1 cellular context compared by ENCODE assay signal in genomic region chr16:66894948-66895696, GRCh38.
TF ChIP-seq lines count a peak whose summit lies in the region.

No MANE protein-coding gene starts in this region.

TF ChIP-seq in HepG2, 621 proteins besides CTCF, POLR2A, EP300 and RAD21 (continued from another document and continues in another):
- TF ChIP-seq NFAT5 (CRISPR knock-in tag; IDR thresholded peaks at IDR 0.05) (no peak; the same call in 1 of the 2 replicates), TEAD3 (CRISPR knock-in tag; optimal IDR thresholded peaks at IDR 0.05; ENCODE audit: borderline replicate concordance) (peak; percentile 82), ZNF704 (CRISPR knock-in tag; IDR thresholded peaks at IDR 0.05; ENCODE audit: borderline replicate concordance) (no peak), ZNF510 (CRISPR knock-in tag; IDR thresholded peaks at IDR 0.05; ENCODE audit: low read depth) (no peak), ZNF317 (CRISPR knock-in tag; IDR thresholded peaks at IDR 0.05) (no peak), ZNF207 (IDR thresholded peaks at IDR 0.05; ENCODE audit: borderline replicate concordance) (no peak), GFI1 (CRISPR knock-in tag; IDR thresholded peaks at IDR 0.05; ENCODE audit: borderline replicate concordance) (no peak), FIP1L1 (IDR thresholded peaks at IDR 0.05; ENCODE audit: borderline replicate concordance, insufficient read depth, low read depth, low read length) (no peak), ZNF513 (CRISPR knock-in tag; conservative IDR thresholded peaks at IDR 0.05) (no peak), NRL (CRISPR knock-in tag; IDR thresholded peaks at IDR 0.05; ENCODE audit: borderline replicate concordance) (peak; percentile 47; the same call in 1 of the 2 replicates), HNRNPLL (IDR thresholded peaks at IDR 0.05; ENCODE audit: low read depth, low read length, poor library complexity, severe bottlenecking) (peak; percentile 16), CREBL2 (CRISPR knock-in tag; IDR thresholded peaks at IDR 0.05; ENCODE audit: borderline replicate concordance) (no peak), HNRNPL (IDR thresholded peaks at IDR 0.05; ENCODE audit: low read depth, low read length) (no peak), PRPF4 (IDR thresholded peaks at IDR 0.05; ENCODE audit: low read depth, low read length, poor library complexity, severe bottlenecking) (no peak), HNRNPK (IDR thresholded peaks at IDR 0.05; ENCODE audit: low read depth, low read length, poor library complexity, severe bottlenecking) (no peak), MIXL1 (CRISPR knock-in tag; IDR thresholded peaks at IDR 0.05) (peak; percentile 60; the same call in 1 of the 2 replicates), SP2 (CRISPR knock-in tag; IDR thresholded peaks at IDR 0.05) (no peak), RELA (CRISPR knock-in tag; IDR thresholded peaks at IDR 0.05) (0 out of 2 replicates have a peak, but pooled peaks have one; percentile 72), ZNF501 (CRISPR knock-in tag; IDR thresholded peaks at IDR 0.05) (peak; percentile 72), ZIK1 (CRISPR knock-in tag; IDR thresholded peaks at IDR 0.05; ENCODE audit: borderline replicate concordance, low read depth) (no peak), HNF4G (IDR thresholded peaks at IDR 0.05; ENCODE audit: borderline replicate concordance, low read depth, low read length) (no peak), HNF4G (CRISPR knock-in tag; IDR thresholded peaks at IDR 0.05; ENCODE audit: borderline replicate concordance, low read depth) (no peak), FOXK1 (CRISPR knock-in tag; IDR thresholded peaks at IDR 0.05; ENCODE audit: borderline replicate concordance, low read depth) (no peak), AHR (CRISPR knock-in tag; IDR thresholded peaks at IDR 0.05) (no peak), STAT5B (CRISPR knock-in tag; IDR thresholded peaks at IDR 0.05) (no peak), RCOR2 (CRISPR knock-in tag; IDR thresholded peaks at IDR 0.05) (no peak), HNRNPH1 (optimal IDR thresholded peaks at IDR 0.05; ENCODE audit: low read depth, low read length) (no peak), ZNF446 (CRISPR knock-in tag; IDR thresholded peaks at IDR 0.05) (no peak), RBFOX2 (IDR thresholded peaks at IDR 0.05; ENCODE audit: low read depth, low read length) (no peak), ZNF44 (CRISPR knock-in tag; IDR thresholded peaks at IDR 0.05) (no peak; the same call in 1 of the 2 replicates), ZNF383 (CRISPR knock-in tag; IDR thresholded peaks at IDR 0.05; ENCODE audit: borderline replicate concordance) (no peak), TOPORS (CRISPR knock-in tag; IDR thresholded peaks at IDR 0.05) (no peak), BRF2 (CRISPR knock-in tag; IDR thresholded peaks at IDR 0.05) (no peak), ZFYVE20 (CRISPR knock-in tag; IDR thresholded peaks at IDR 0.05; ENCODE audit: borderline replicate concordance, low read depth) (no peak), SOX13 (IDR thresholded peaks at IDR 0.05) (no peak), SOX13 (CRISPR knock-in tag; conservative IDR thresholded peaks at IDR 0.05 in 1 of 2, IDR thresholded peaks at IDR 0.05 in 1 of 2) (peak in 1 of 2 experiments; percentile 20; a peak in 1 of 4 replicates), ZNF282 (IDR thresholded peaks at IDR 0.05; ENCODE audit: partially characterized antibody) (no peak), U2AF2 (IDR thresholded peaks at IDR 0.05; ENCODE audit: low read depth, low read length) (no peak), MLLT10 (CRISPR knock-in tag; IDR thresholded peaks at IDR 0.05) (no peak), TARDBP (CRISPR knock-in tag; IDR thresholded peaks at IDR 0.05) (no peak), SP1 (IDR thresholded peaks at IDR 0.05) (no peak), SP1 (CRISPR knock-in tag; IDR thresholded peaks at IDR 0.05) (no peak), E2F1 (CRISPR knock-in tag; IDR thresholded peaks at IDR 0.05) (no peak), ZSCAN12 (CRISPR knock-in tag; IDR thresholded peaks at IDR 0.05) (no peak)
- TF ChIP-seq, protein P1, sequence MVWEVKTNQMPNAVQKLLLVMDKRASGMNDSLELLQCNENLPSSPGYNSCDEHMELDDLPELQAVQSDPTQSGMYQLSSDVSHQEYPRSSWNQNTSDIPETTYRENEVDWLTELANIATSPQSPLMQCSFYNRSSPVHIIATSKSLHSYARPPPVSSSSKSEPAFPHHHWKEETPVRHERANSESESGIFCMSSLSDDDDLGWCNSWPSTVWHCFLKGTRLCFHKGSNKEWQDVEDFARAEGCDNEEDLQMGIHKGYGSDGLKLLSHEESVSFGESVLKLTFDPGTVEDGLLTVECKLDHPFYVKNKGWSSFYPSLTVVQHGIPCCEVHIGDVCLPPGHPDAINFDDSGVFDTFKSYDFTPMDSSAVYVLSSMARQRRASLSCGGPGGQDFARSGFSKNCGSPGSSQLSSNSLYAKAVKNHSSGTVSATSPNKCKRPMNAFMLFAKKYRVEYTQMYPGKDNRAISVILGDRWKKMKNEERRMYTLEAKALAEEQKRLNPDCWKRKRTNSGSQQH (CRISPR knock-in tag; IDR thresholded peaks at IDR 0.05; ENCODE audit: low read depth) = 0 out of 2 replicates have a peak, but pooled peaks have one; percentile 44
- TF ChIP-seq, protein P2, sequence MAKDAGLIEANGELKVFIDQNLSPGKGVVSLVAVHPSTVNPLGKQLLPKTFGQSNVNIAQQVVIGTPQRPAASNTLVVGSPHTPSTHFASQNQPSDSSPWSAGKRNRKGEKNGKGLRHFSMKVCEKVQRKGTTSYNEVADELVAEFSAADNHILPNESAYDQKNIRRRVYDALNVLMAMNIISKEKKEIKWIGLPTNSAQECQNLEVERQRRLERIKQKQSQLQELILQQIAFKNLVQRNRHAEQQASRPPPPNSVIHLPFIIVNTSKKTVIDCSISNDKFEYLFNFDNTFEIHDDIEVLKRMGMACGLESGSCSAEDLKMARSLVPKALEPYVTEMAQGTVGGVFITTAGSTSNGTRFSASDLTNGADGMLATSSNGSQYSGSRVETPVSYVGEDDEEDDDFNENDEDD (CRISPR knock-in tag; IDR thresholded peaks at IDR 0.05; ENCODE audit: borderline replicate concordance) = no peak
- TF ChIP-seq, protein P3, sequence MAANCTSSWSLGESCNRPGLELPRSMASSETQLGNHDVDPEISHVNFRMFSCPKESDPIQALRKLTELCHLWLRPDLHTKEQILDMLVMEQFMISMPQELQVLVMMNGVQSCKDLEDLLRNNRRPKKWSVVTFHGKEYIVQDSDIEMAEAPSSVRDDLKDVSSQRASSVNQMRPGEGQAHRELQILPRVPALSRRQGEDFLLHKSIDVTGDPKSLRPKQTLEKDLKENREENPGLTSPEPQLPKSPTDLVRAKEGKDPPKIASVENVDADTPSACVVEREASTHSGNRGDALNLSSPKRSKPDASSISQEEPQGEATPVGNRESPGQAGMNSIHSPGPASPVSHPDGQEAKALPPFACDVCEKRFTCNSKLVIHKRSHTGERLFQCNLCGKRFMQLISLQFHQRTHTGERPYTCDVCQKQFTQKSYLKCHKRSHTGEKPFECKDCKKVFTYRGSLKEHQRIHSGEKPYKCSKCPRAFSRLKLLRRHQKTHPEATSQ (CRISPR knock-in tag; IDR thresholded peaks at IDR 0.05; ENCODE audit: borderline replicate concordance) = no peak
- TF ChIP-seq, protein P4, sequence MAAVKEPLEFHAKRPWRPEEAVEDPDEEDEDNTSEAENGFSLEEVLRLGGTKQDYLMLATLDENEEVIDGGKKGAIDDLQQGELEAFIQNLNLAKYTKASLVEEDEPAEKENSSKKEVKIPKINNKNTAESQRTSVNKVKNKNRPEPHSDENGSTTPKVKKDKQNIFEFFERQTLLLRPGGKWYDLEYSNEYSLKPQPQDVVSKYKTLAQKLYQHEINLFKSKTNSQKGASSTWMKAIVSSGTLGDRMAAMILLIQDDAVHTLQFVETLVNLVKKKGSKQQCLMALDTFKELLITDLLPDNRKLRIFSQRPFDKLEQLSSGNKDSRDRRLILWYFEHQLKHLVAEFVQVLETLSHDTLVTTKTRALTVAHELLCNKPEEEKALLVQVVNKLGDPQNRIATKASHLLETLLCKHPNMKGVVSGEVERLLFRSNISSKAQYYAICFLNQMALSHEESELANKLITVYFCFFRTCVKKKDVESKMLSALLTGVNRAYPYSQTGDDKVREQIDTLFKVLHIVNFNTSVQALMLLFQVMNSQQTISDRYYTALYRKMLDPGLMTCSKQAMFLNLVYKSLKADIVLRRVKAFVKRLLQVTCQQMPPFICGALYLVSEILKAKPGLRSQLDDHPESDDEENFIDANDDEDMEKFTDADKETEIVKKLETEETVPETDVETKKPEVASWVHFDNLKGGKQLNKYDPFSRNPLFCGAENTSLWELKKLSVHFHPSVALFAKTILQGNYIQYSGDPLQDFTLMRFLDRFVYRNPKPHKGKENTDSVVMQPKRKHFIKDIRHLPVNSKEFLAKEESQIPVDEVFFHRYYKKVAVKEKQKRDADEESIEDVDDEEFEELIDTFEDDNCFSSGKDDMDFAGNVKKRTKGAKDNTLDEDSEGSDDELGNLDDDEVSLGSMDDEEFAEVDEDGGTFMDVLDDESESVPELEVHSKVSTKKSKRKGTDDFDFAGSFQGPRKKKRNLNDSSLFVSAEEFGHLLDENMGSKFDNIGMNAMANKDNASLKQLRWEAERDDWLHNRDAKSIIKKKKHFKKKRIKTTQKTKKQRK (IDR thresholded peaks at IDR 0.05; ENCODE audit: low read length) = no peak
